Comparison of ENCODE assay signal across 1 cellular context in the genomic region with DNA sequence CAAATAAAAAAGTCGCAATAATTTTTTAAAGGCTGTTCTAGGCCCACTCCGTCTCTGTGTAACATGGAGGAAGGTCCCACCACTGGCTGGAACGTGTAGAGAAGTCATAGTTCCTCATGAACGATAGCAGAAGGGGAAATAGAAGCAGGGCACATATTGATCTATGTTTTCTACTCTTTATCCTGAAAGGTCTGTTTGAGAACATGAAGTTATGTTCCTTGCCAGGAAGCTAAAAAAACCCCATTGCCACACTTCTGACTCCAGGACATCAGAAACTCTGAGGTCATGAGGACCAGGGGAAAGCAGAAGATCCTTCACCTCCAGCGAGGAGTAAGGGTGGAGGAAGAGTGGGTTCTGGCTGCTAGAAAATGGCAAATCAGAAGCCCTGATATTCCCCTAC.
TF ChIP-seq lines count a peak whose summit lies in the region.

No MANE protein-coding gene starts in this region.

TF ChIP-seq in GM12878, 131 proteins besides CTCF, POLR2A, EP300 and RAD21:
- TF ChIP-seq ETV6 (conservative IDR thresholded peaks at IDR 0.05 in 1 of 2, IDR thresholded peaks at IDR 0.05 in 1 of 2; ENCODE audit: borderline replicate concordance in 1 of 2, low read depth in 1 of 2), result no peak
- TF ChIP-seq RCOR1 (conservative IDR thresholded peaks at IDR 0.05; ENCODE audit: low read depth, low read length), result no peak
- TF ChIP-seq NFIC (IDR thresholded peaks at IDR 0.05; ENCODE audit: low read depth, low read length), result no peak
- TF ChIP-seq NR2C2 (IDR thresholded peaks at IDR 0.05; ENCODE audit: borderline replicate concordance, control insufficient read depth, insufficient read length, low read depth), result no peak
- TF ChIP-seq MEF2B (IDR thresholded peaks at IDR 0.05; ENCODE audit: partially characterized antibody, poor library complexity, severe bottlenecking), result no peak
- TF ChIP-seq, protein P1, sequence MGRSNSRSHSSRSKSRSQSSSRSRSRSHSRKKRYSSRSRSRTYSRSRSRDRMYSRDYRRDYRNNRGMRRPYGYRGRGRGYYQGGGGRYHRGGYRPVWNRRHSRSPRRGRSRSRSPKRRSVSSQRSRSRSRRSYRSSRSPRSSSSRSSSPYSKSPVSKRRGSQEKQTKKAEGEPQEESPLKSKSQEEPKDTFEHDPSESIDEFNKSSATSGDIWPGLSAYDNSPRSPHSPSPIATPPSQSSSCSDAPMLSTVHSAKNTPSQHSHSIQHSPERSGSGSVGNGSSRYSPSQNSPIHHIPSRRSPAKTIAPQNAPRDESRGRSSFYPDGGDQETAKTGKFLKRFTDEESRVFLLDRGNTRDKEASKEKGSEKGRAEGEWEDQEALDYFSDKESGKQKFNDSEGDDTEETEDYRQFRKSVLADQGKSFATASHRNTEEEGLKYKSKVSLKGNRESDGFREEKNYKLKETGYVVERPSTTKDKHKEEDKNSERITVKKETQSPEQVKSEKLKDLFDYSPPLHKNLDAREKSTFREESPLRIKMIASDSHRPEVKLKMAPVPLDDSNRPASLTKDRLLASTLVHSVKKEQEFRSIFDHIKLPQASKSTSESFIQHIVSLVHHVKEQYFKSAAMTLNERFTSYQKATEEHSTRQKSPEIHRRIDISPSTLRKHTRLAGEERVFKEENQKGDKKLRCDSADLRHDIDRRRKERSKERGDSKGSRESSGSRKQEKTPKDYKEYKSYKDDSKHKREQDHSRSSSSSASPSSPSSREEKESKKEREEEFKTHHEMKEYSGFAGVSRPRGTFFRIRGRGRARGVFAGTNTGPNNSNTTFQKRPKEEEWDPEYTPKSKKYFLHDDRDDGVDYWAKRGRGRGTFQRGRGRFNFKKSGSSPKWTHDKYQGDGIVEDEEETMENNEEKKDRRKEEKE (IDR thresholded peaks at IDR 0.05), result no peak
- no peak for TF ChIP-seq DPF2 (IDR thresholded peaks at IDR 0.05)
- no peak for TF ChIP-seq IKZF2 (IDR thresholded peaks at IDR 0.05)
- TF ChIP-seq, protein P2, sequence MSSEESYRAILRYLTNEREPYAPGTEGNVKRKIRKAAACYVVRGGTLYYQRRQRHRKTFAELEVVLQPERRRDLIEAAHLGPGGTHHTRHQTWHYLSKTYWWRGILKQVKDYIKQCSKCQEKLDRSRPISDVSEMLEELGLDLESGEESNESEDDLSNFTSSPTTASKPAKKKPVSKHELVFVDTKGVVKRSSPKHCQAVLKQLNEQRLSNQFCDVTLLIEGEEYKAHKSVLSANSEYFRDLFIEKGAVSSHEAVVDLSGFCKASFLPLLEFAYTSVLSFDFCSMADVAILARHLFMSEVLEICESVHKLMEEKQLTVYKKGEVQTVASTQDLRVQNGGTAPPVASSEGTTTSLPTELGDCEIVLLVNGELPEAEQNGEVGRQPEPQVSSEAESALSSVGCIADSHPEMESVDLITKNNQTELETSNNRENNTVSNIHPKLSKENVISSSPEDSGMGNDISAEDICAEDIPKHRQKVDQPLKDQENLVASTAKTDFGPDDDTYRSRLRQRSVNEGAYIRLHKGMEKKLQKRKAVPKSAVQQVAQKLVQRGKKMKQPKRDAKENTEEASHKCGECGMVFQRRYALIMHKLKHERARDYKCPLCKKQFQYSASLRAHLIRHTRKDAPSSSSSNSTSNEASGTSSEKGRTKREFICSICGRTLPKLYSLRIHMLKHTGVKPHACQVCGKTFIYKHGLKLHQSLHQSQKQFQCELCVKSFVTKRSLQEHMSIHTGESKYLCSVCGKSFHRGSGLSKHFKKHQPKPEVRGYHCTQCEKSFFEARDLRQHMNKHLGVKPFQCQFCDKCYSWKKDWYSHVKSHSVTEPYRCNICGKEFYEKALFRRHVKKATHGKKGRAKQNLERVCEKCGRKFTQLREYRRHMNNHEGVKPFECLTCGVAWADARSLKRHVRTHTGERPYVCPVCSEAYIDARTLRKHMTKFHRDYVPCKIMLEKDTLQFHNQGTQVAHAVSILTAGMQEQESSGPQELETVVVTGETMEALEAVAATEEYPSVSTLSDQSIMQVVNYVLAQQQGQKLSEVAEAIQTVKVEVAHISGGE (CRISPR knock-in tag; IDR thresholded peaks at IDR 0.05), result no peak
- no peak for TF ChIP-seq TAF1 (IDR thresholded peaks at IDR 0.05; ENCODE audit: borderline replicate concordance, low read depth, low read length)
- no peak for TF ChIP-seq CEBPB (IDR thresholded peaks at IDR 0.05; ENCODE audit: borderline replicate concordance in 1 of 2, low read depth in 2 of 2, low read length in 2 of 2)
- TF ChIP-seq ZNF207 (IDR thresholded peaks at IDR 0.05; ENCODE audit: borderline replicate concordance), result no peak
- no peak for TF ChIP-seq TCF7 (IDR thresholded peaks at IDR 0.05; ENCODE audit: borderline replicate concordance)
- no peak for TF ChIP-seq ZNF24 (IDR thresholded peaks at IDR 0.05)
